In genomic region chr12:46209914-46210834, GRCh38 we compare ENCODE assay signal across 1 cellular context.
A peak's percentile ranks its signal among the peaks of the same experiment; 100 is the strongest.
TF ChIP-seq lines count a peak whose summit lies in the region.

No MANE protein-coding gene starts in this region.

TF ChIP-seq in GM12878, 131 proteins besides CTCF, POLR2A, EP300 and RAD21 (continued from another document and continues in another):
- 0 out of 2 replicates have a peak, but pooled peaks have one; percentile 26 for TF ChIP-seq MXI1 (IDR thresholded peaks at IDR 0.05; ENCODE audit: low read depth, low read length)
- TF ChIP-seq KAT2A (conservative IDR thresholded peaks at IDR 0.05; ENCODE audit: control insufficient read depth, low read depth, low read length), result no peak
- peak; percentile 95 for TF ChIP-seq ZNF687 (IDR thresholded peaks at IDR 0.05)
- TF ChIP-seq TARDBP (IDR thresholded peaks at IDR 0.05; ENCODE audit: borderline replicate concordance), result peak; percentile 78; the same call in 1 of the 2 replicates
- TF ChIP-seq PAX5 (IDR thresholded peaks at IDR 0.05; ENCODE audit: borderline replicate concordance, low read depth, low read length), result peak; percentile 86
- no peak for TF ChIP-seq TCF7 (IDR thresholded peaks at IDR 0.05; ENCODE audit: borderline replicate concordance)
- TF ChIP-seq MEF2A (IDR thresholded peaks at IDR 0.05; ENCODE audit: insufficient read depth, low read depth, low read length), result peak; percentile 70; the same call in 1 of the 2 replicates
- no peak for TF ChIP-seq E2F8 (IDR thresholded peaks at IDR 0.05; ENCODE audit: low read depth, partially characterized antibody)
- no peak for TF ChIP-seq WRNIP1 (IDR thresholded peaks at IDR 0.05; ENCODE audit: borderline replicate concordance, low read depth, low read length)
- TF ChIP-seq SMC3 (IDR thresholded peaks at IDR 0.05; ENCODE audit: borderline replicate concordance, low read length), result no peak
- no peak for TF ChIP-seq NRF1 (conservative IDR thresholded peaks at IDR 0.05; ENCODE audit: low read depth, low read length)
- TF ChIP-seq NR2F1 (conservative IDR thresholded peaks at IDR 0.05), result no peak; the same call in 1 of the 2 replicates
- no peak for TF ChIP-seq STAT3 (IDR thresholded peaks at IDR 0.05; ENCODE audit: low read depth, low read length)
- peak; percentile 91; the same call in 1 of the 2 replicates for TF ChIP-seq FOXM1 (IDR thresholded peaks at IDR 0.05; ENCODE audit: low read depth, low read length)
- no peak for TF ChIP-seq BCLAF1 (IDR thresholded peaks at IDR 0.05)
- no peak for TF ChIP-seq NKRF (conservative IDR thresholded peaks at IDR 0.05)
- TF ChIP-seq POU2F2 (IDR thresholded peaks at IDR 0.05; ENCODE audit: borderline replicate concordance, low read depth, low read length), result peak; percentile 70; the same call in 1 of the 3 replicates
- TF ChIP-seq ZNF384 (IDR thresholded peaks at IDR 0.05; ENCODE audit: borderline replicate concordance, low read depth, low read length), result peak; percentile 23; the same call in 1 of the 2 replicates
- TF ChIP-seq DPF2 (IDR thresholded peaks at IDR 0.05), result peak; percentile 93
- TF ChIP-seq SREBF2 (IDR thresholded peaks at IDR 0.05; ENCODE audit: low read length), result no peak
- peak; percentile 69 for TF ChIP-seq MEF2B (IDR thresholded peaks at IDR 0.05; ENCODE audit: partially characterized antibody, poor library complexity, severe bottlenecking)
- TF ChIP-seq ZBTB4 (CRISPR knock-in tag; IDR thresholded peaks at IDR 0.05), result no peak
- peak; percentile 93 for TF ChIP-seq ZBED1 (IDR thresholded peaks at IDR 0.05; ENCODE audit: borderline replicate concordance)
- no peak for TF ChIP-seq STAT1 (conservative IDR thresholded peaks at IDR 0.05)
- TF ChIP-seq SMAD5 (IDR thresholded peaks at IDR 0.05; ENCODE audit: low read depth), result no peak
- TF ChIP-seq MYC (IDR thresholded peaks at IDR 0.05; ENCODE audit: insufficient read depth, insufficient read length, insufficient replicate concordance, low read length, severe bottlenecking), result no peak
- no peak for TF ChIP-seq EZH2 (IDR thresholded peaks at IDR 0.05; ENCODE audit: borderline replicate concordance, control insufficient read depth, low read depth, low read length)
- TF ChIP-seq ZSCAN29 (IDR thresholded peaks at IDR 0.05), result no peak
- TF ChIP-seq HDAC6 (IDR thresholded peaks at IDR 0.05; ENCODE audit: unreplicated experiment), result no peak
- no peak for TF ChIP-seq ZNF24 (IDR thresholded peaks at IDR 0.05)
- peak; percentile 95 for TF ChIP-seq GATAD2B (conservative IDR thresholded peaks at IDR 0.05; ENCODE audit: low read depth)
- no peak for TF ChIP-seq ZBTB33 (IDR thresholded peaks at IDR 0.05)
- TF ChIP-seq BHLHE40 (IDR thresholded peaks at IDR 0.05; ENCODE audit: borderline replicate concordance in 1 of 2, low read depth in 2 of 2, low read length in 1 of 2), result peak; percentile 21 to 71; a peak in 3 of 4 replicates
- peak; percentile 42 for TF ChIP-seq RELA (IDR thresholded peaks at IDR 0.05; ENCODE audit: borderline replicate concordance, partially characterized antibody)
- TF ChIP-seq FOXK2 (IDR thresholded peaks at IDR 0.05), result no peak
- peak in 1 of 2 experiments; percentile 95; a peak in 2 of 3 replicates for TF ChIP-seq EGR1 (IDR thresholded peaks at IDR 0.05; ENCODE audit: borderline replicate concordance in 1 of 2, low read depth in 2 of 2, low read length in 2 of 2)
- no peak for TF ChIP-seq USF1 (IDR thresholded peaks at IDR 0.05; ENCODE audit: borderline replicate concordance, extremely low read length, insufficient read depth, low read depth, low read length)
- TF ChIP-seq CBFB (IDR thresholded peaks at IDR 0.05; ENCODE audit: low read depth), result peak; percentile 35; the same call in 1 of the 2 replicates
- TF ChIP-seq BCL11A (IDR thresholded peaks at IDR 0.05; ENCODE audit: low read depth, low read length), result peak; percentile 99
